18 cellular contexts compared by ENCODE assay signal in genomic region chr11:122348658-122349451, GRCh38.
A peak's percentile ranks its signal among the peaks of the same experiment; 100 is the strongest.
DNase-seq lines count a peak whose midpoint lies in the region; ATAC-seq and TF ChIP-seq lines count a peak whose summit lies in the region.
"Had no signal": no experiment of that assay in that cellular context is flagged by ENCODE, and none has a peak within 500 bp of the region (broad histone marks: within the 10 kb centered on the region; RNA-seq: fewer than 3 reads in every experiment).

No MANE protein-coding gene starts in this region.

- DNase-seq in coronary artery (ENCODE audit: low spot score) (no peak), left cardiac atrium (no peak), lung (ENCODE audit: low spot score) (no peak), tibial artery (no peak), AG08395 (ENCODE audit: low spot score) (no peak), NCI-H1092 treated with DMSO at 0.1 percent for 48 hours (lab: John Stamatoyannopoulos, UW) (no peak)
- DNase-seq in central memory CD4-positive, alpha-beta T cell: no peak
- DNase-seq: Calu3; CD8-positive, alpha-beta T cell; DMS53; EL; H9; NCI-H1105; NCI-H1694 treated with DMSO at 0.1 percent for 48 hours; NK-92 treated with Interleukin-12 subunit alpha and Interleukin-12 subunit beta, amount 100 ng/mL, for 24 hours; Peyer's patch had no signal

- TF ChIP-seq CTCF in coronary artery (IDR thresholded peaks at IDR 0.05) (no peak), lung (IDR thresholded peaks at IDR 0.05; ENCODE audit: control extremely low read depth, extremely low read depth) (no peak), tibial artery (IDR thresholded peaks at IDR 0.05) (no peak)

- intact Hi-C loops in left cardiac atrium (cut with DNase I): loop anchor here in 1 of 2 donors (5.0 kb wide), 1 partner anchor 93 kb away; no protein-coding TSS in a partner anchor
- intact Hi-C loops in tibial artery (cut with DNase I; ENCODE audit: low total_unique reads): no loop called here

- peak overlapping the region; percentile 40 for H3K4me3 ChIP-seq in coronary artery
- H3K4me3 ChIP-seq in lung: no peak overlapping the region
- no peak overlapping the region for H3K4me3 ChIP-seq in tibial artery
- H3K4me3 ChIP-seq: BLaER1 treated with 17β-estradiol and CSF1 and Interleukin-3, amounts not matched to agents 10 nM and 100 nM; Peyer's patch had no signal

- peak overlapping the region; percentile 62 to 92 for H3K27ac ChIP-seq in coronary artery
- peak overlapping the region; percentile 4 to 45 for H3K27ac ChIP-seq in lung (ENCODE audit: low read depth in 1 of 2, low read length in 1 of 2)
- peak overlapping the region; percentile 24 to 35 for H3K27ac ChIP-seq in tibial artery
- H3K27ac ChIP-seq: BLaER1 treated with 17β-estradiol and CSF1 and Interleukin-3, amounts not matched to agents 10 nM and 100 nM; Peyer's patch had no signal

- 77 to 85% methylated on average over 9 of the region's 9 CpGs for WGBS in lung, 2 donors

- H3K27me3 ChIP-seq in lung (ENCODE audit: control insufficient read depth, insufficient read depth) (no peaks in the 10 kb centered on the region), tibial artery (no peaks in the 10 kb centered on the region)
- H3K27me3 ChIP-seq: BLaER1 treated with 17β-estradiol and CSF1 and Interleukin-3, amounts not matched to agents 10 nM and 100 nM; Peyer's patch had no signal

- ATAC-seq in left cardiac atrium (peak; percentile 89 to 95), lung (ENCODE audit: insufficient read depth, low FRiP score) (no peak), HG02973 (IDR thresholded peaks at IDR 0.05; ENCODE audit: unreplicated experiment) (no peak)
- ATAC-seq: CD8-positive, alpha-beta T cell had no signal

- peaks cover 0 to 11% of the 10 kb centered on the region in 2 donors for H3K4me1 ChIP-seq in lung (ENCODE audit: control insufficient read depth in 2 of 2, insufficient read depth in 2 of 2, low read length in 2 of 2)
- peaks cover 0 to 31% (median 2%) of the 10 kb centered on the region in 4 donors for H3K4me1 ChIP-seq in tibial artery
- H3K4me1 ChIP-seq: BLaER1 treated with 17β-estradiol and CSF1 and Interleukin-3, amounts not matched to agents 10 nM and 100 nM; Peyer's patch had no signal

- no peaks in the 10 kb centered on the region for H3K9me3 ChIP-seq in lung (ENCODE audit: control insufficient read depth in 2 of 2, insufficient read depth in 1 of 2, low read length in 1 of 2)
- no peaks in the 10 kb centered on the region for H3K9me3 ChIP-seq in tibial artery
- H3K9me3 ChIP-seq: Peyer's patch had no signal

- no peaks in the 10 kb centered on the region for H3K36me3 ChIP-seq in lung (ENCODE audit: control insufficient read depth in 2 of 2, insufficient read depth in 2 of 2, low read length in 2 of 2)
- no peaks in the 10 kb centered on the region for H3K36me3 ChIP-seq in tibial artery
- H3K36me3 ChIP-seq: BLaER1 treated with 17β-estradiol and CSF1 and Interleukin-3, amounts not matched to agents 10 nM and 100 nM; Peyer's patch had no signal

Comparison
In these comparisons a context has a peak if more than half of its experiments do, and no peak if none do; other contexts are left out.
1. H3K27ac ChIP-seq: peak in every context shown above with its lines; median percentile 77 in coronary artery; 30 in tibial artery; 24 in lung.
2. ATAC-seq: peak in left cardiac atrium (2 of 2); none in lung (single experiment) and HG02973 (single experiment).